ENCODE assay signal across 8 cellular contexts in genomic region chr7:23712368-23713284, GRCh38. TPM values are rescaled to one million over a fixed set of nuclear protein-coding genes. Genes with fewer than 3 reads are reported as not detected.
A peak's percentile ranks its signal among the peaks of the same experiment; 100 is the strongest.
DNase-seq lines count a peak whose midpoint lies in the region; ATAC-seq and TF ChIP-seq lines count a peak whose summit lies in the region.

No MANE protein-coding gene starts in this region.

- H3K4me3 Mint-ChIP-seq in activated T-cell treated with anti-CD3 and anti-CD28 coated beads, Interleukin-2, amount 50 U/mL, for 4 hours = no peak overlapping the region

- H3K27ac ChIP-seq in DND-41 (ENCODE audit: low read length) (no peak overlapping the region), RWPE1 (no peak overlapping the region)

- no peaks in the 10 kb centered on the region for H3K4me1 ChIP-seq in DND-41 (ENCODE audit: insufficient read depth, low read length)

- H3K4me1 Mint-ChIP-seq in activated T-cell treated with anti-CD3 and anti-CD28 coated beads, Interleukin-2, amount 50 U/mL, for 4 hours (ENCODE audit: low read depth) = no peaks in the 10 kb centered on the region

- no peaks in the 10 kb centered on the region for H3K27me3 ChIP-seq in DND-41 (ENCODE audit: insufficient read depth, low read length, poor library complexity)

- H3K4me3 ChIP-seq in DND-41 (ENCODE audit: low read depth in 1 of 2, low read length in 2 of 2) = no peak overlapping the region

- CTCF ChIA-PET in RWPE1 (lab: Yijun Ruan, JAX) = interaction anchor here (0.8 to 2.4 kb wide), 5 partner anchors 26 to 440 kb away, joined by 3 to 15 read pairs (median 4); no protein-coding TSS in a partner anchor

- H3K9ac ChIP-seq in DND-41 (ENCODE audit: low read depth, low read length) = no peak overlapping the region

- TF ChIP-seq CTCF in DND-41 (IDR thresholded peaks at IDR 0.05; ENCODE audit: borderline replicate concordance, extremely low read depth, low read length, poor library complexity, severe bottlenecking) (peak; percentile 65), RWPE1 (conservative IDR thresholded peaks at IDR 0.05; ENCODE audit: low read depth) (peak; percentile 55), omental fat pad (IDR thresholded peaks at IDR 0.05) (peak in 1 of 3 donors; percentile 7)

- ATAC-seq in DND-41 (ENCODE audit: insufficient read depth, low read depth) = peak; percentile 63; the same call in 2 of the 3 replicates
- peak; percentile 87 for ATAC-seq in omental fat pad (ENCODE audit: low FRiP score)
- no peak for ATAC-seq in HG03025 (IDR thresholded peaks at IDR 0.05; ENCODE audit: low FRiP score, unreplicated experiment)
- no peak for ATAC-seq in HG03439 (IDR thresholded peaks at IDR 0.05; ENCODE audit: unreplicated experiment)
- ATAC-seq in activated T-cell treated with anti-CD3 and anti-CD28 coated beads, Interleukin-2, amount 50 U/mL, for 4 hours = no peak

- peaks cover 3% of the 10 kb centered on the region for H3K27me3 Mint-ChIP-seq in activated T-cell treated with anti-CD3 and anti-CD28 coated beads, Interleukin-2, amount 50 U/mL, for 4 hours (ENCODE audit: low read depth)

- H3K9me3 ChIP-seq in DND-41 (ENCODE audit: insufficient read depth, low read length, severe bottlenecking) = no peaks in the 10 kb centered on the region

- H3K36me3 Mint-ChIP-seq in activated T-cell treated with anti-CD3 and anti-CD28 coated beads, Interleukin-2, amount 50 U/mL, for 4 hours (ENCODE audit: insufficient read depth) = no peaks in the 10 kb centered on the region

- no peak overlapping the region for H3K4me2 ChIP-seq in DND-41 (ENCODE audit: insufficient read depth, low read length)

- H3K79me2 ChIP-seq in DND-41 (ENCODE audit: insufficient read depth, low read length) = no peaks in the 10 kb centered on the region

- no peak overlapping the region for H2AFZ ChIP-seq in DND-41 (ENCODE audit: low read depth, low read length)

- H3K36me3 ChIP-seq in DND-41 (ENCODE audit: insufficient read depth, low read length) = no peaks in the 10 kb centered on the region

- DNase-seq in DND-41 (no peak), LHCN-M2 (ENCODE audit: low read depth) (peak; percentile 94), RWPE1 (ENCODE audit: low spot score) (peak; percentile 67), fibroblast of gingiva (ENCODE audit: low read depth) (peak; percentile 56), omental fat pad (ENCODE audit: low spot score) (no peak)
- no peak for DNase-seq in activated T-cell treated with anti-CD3 and anti-CD28 coated beads, Interleukin-2, amount 50 U/mL, for 4 hours

- POLR2A ChIA-PET in RWPE1 (lab: Yijun Ruan, JAX; ENCODE audit: low non-redundant PET) = interaction anchor here (0.6 kb wide), 1 partner anchor 20 kb away, joined by 8 read pairs; no protein-coding TSS in a partner anchor

- no peaks in the 10 kb centered on the region for H3K9me3 Mint-ChIP-seq in activated T-cell treated with anti-CD3 and anti-CD28 coated beads, Interleukin-2, amount 50 U/mL, for 4 hours

- H4K20me1 ChIP-seq in DND-41 (ENCODE audit: insufficient read depth, low read length) = no peaks in the 10 kb centered on the region

RNA-seq across cellular contexts. Expression of gene STK31, which starts 2.6 kb away (rescaled TPM):
- total RNA-seq in LHCN-M2 (2014; rRNA removed) (not detected in 2 replicates), omental fat pad (under 1 TPM; 0.19 to 0.84 (median 0.34) TPM)
- polyA plus RNA-seq in LHCN-M2 (2012) = not detected
- under 1 TPM in 1 of 3 donors, not detected in 2; 0.19 TPM for total RNA-seq in activated T-cell treated with anti-CD3 and anti-CD28 coated beads, Interleukin-2, amount 50 U/mL, for 4 hours

RNA-seq across cellular contexts. Expression of gene FAM221A, which starts 32.6 kb away (rescaled TPM):
- total RNA-seq in LHCN-M2 (2014; rRNA removed) (1.5 and 2.6 TPM in 2 replicates), omental fat pad (10 to 100 TPM in 3 of 4 donors, 1 to 10 TPM in 1; 8.5 to 18.3 (median 13.8) TPM)
- 0.35 TPM for polyA plus RNA-seq in LHCN-M2 (2012)
- 1 to 10 TPM; 3.9 to 5.6 (median 4.1) TPM for total RNA-seq in activated T-cell treated with anti-CD3 and anti-CD28 coated beads, Interleukin-2, amount 50 U/mL, for 4 hours

Comparison
In these comparisons a context has a peak if more than half of its experiments do, and no peak if none do; other contexts are left out.
1. ATAC-seq: peak in DND-41 (single experiment) and omental fat pad (single experiment); none in HG03025 (single experiment), HG03439 (single experiment) and activated T-cell treated with anti-CD3 and anti-CD28 coated beads, Interleukin-2, amount 50 U/mL, for 4 hours (0 of 2).
2. DNase-seq: peak in LHCN-M2 (single experiment), RWPE1 (single experiment) and fibroblast of gingiva (single experiment); none in DND-41 (single experiment), omental fat pad (single experiment) and activated T-cell treated with anti-CD3 and anti-CD28 coated beads, Interleukin-2, amount 50 U/mL, for 4 hours (single experiment).